ENCODE assay signal across 18 cellular contexts in genomic region chr1:38789498-38790169, GRCh38.
A peak's percentile ranks its signal among the peaks of the same experiment; 100 is the strongest.
DNase-seq lines count a peak whose midpoint lies in the region; ATAC-seq, FAIRE-seq and TF ChIP-seq lines count a peak whose summit lies in the region.
"Had no signal": no experiment of that assay in that cellular context is flagged by ENCODE, and none has a peak within 500 bp of the region (broad histone marks: within the 10 kb centered on the region; RNA-seq: fewer than 3 reads in every experiment).

No MANE protein-coding gene starts in this region.

- ATAC-seq in heart right ventricle, result no peak
- no peak for ATAC-seq in HG02571 (IDR thresholded peaks at IDR 0.05; ENCODE audit: unreplicated experiment)
- ATAC-seq: lower lobe of right lung; natural killer cell treated with Interleukin-12 subunit alpha and Interleukin-12 subunit beta and Interleukin-15 and Interleukin-18, amount 100 ng/mL, for 72 hours had no signal

- H3K4me1 ChIP-seq in heart right ventricle, result no peaks in the 10 kb centered on the region
- H3K4me1 ChIP-seq: lower lobe of right lung, right atrium auricular region had no signal

- peaks cover 0 to 26% (median 13%) of the 10 kb centered on the region in 11 donors for H3K9me3 ChIP-seq in heart right ventricle

- no peaks in the 10 kb centered on the region for H3K36me3 ChIP-seq in bronchial epithelial cell (ENCODE audit: control insufficient read depth, insufficient read depth, low read length)
- H3K36me3 ChIP-seq in heart right ventricle, result no peaks in the 10 kb centered on the region
- H3K36me3 ChIP-seq: brain microvascular endothelial cell, lower lobe of right lung, right atrium auricular region had no signal

- WGBS in heart right ventricle, 2 donors, result 42 to 55% methylated on average over 5 of the region's 5 CpGs

- FAIRE-seq in bronchial epithelial cell (lab: Jason Lieb, UNC), result no peak

- intact Hi-C loops in heart right ventricle (cut with DNase I), result no loop called here

- H3K27ac ChIP-seq in heart right ventricle, result no peak overlapping the region
- H3K27ac ChIP-seq: brain microvascular endothelial cell, lower lobe of right lung, right atrium auricular region had no signal

- H3K4me3 ChIP-seq in bronchial epithelial cell (ENCODE audit: low read depth, low read length) (no peak overlapping the region), heart right ventricle (no peak overlapping the region)
- H3K4me3 ChIP-seq: lower lobe of right lung, right atrium auricular region had no signal

- no peak for TF ChIP-seq CTCF in bronchial epithelial cell (IDR thresholded peaks at IDR 0.05; ENCODE audit: insufficient read depth, low read length, severe bottlenecking)
- no peak for TF ChIP-seq CTCF in heart right ventricle (IDR thresholded peaks at IDR 0.05)

- H3K27me3 ChIP-seq in bronchial epithelial cell (ENCODE audit: control insufficient read depth, insufficient read depth, low read length) (peaks cover 2% of the 10 kb centered on the region), heart right ventricle (peaks cover 0 to 99% (median 71%) of the 10 kb centered on the region in 7 donors)
- H3K27me3 ChIP-seq: right atrium auricular region had no signal

- DNase-seq in COLO668 (lab: John Stamatoyannopoulos, UW; ENCODE audit: unreplicated experiment) (peak; percentile 47), Daoy (ENCODE audit: low read depth) (peak; percentile 80), NCI-H2171 (lab: John Stamatoyannopoulos, UW) (peak; percentile 51), bronchial epithelial cell (ENCODE audit: low read depth) (peak; percentile 3), heart right ventricle (no peak), mucosa of gallbladder (ENCODE audit: low spot score) (no peak)
- DNase-seq in activated CD4-positive, CD25-positive, alpha-beta regulatory T cell (lab: John Stamatoyannopoulos, UW), result no peak
- DNase-seq: activated B cell treated with CpG ODN at 0.5 μM for 24 hours; activated naive CD4-positive, alpha-beta T cell treated with anti-CD3 and anti-CD28 coated beads, Interleukin-2, amount 10 ng/mL, durations not matched to agents 7 days and 5 days; brain microvascular endothelial cell; C1 segment of cervical spinal cord; GF-D8; lower lobe of right lung; NCI-H1092 treated with DMSO at 0.1 percent for 48 hours; stimulated activated CD8-positive, alpha-beta memory T cell treated with anti-CD3 and anti-CD28 coated beads, Interleukin-4, amount 100 ng/mL, for 48 hours had no signal

Comparison
In these comparisons a context has a peak if more than half of its experiments do, and no peak if none do; other contexts are left out.
1. DNase-seq: peak in COLO668 (single experiment), Daoy (single experiment), NCI-H2171 (single experiment) and bronchial epithelial cell (single experiment); none in heart right ventricle (0 of 2), mucosa of gallbladder (single experiment) and activated CD4-positive, CD25-positive, alpha-beta regulatory T cell (0 of 4).